8 cellular contexts compared by ENCODE assay signal in the genomic region with DNA sequence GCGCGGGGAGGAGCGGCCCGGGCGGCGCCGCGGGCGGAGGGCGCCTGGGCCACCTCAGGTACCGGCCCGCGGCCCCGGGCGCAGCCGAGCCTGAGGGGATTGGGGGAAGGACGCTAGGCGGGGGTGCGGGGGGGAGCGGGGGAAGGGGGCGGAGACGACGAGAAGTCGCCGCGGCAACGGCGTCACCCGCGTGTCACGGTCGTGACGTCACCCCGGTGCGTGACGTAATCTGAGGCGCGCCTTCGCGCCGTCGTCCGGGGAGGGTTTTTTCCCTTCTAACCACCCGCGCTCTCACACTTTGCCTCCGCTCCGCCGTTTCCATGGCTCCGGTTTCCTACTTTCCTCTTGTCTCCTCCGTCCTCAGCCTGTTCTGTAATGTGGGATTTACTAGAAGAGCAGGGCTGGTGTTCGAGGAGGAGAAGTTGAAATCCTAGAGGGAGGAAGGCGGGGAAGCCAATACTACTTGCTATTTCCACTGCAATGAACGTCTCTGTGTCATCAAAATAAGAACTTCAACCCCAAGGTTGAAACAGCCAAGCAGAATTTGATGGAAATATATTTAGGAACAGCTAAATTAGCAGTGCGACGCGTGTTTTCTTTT. TPM values are rescaled to one million over a fixed set of nuclear protein-coding genes. Genes with fewer than 3 reads are reported as not detected.
DNase-seq lines count a peak whose midpoint lies in the region; ATAC-seq and TF ChIP-seq lines count a peak whose summit lies in the region.

TSS of gene BRAF (minus strand) at position 109 of the 601 bp plus-strand sequence. CDS start 226 bp downstream, outside the sequence.

- no peaks in the 10 kb centered on the region for H3K27me3 ChIP-seq in muscle layer of colon (ENCODE audit: control insufficient read depth in 1 of 2, insufficient read depth in 2 of 2, low read length in 2 of 2)

- H3K36me3 ChIP-seq in muscle layer of colon (ENCODE audit: insufficient read depth, low read length), result no peaks in the 10 kb centered on the region

- H3K4me1 ChIP-seq in muscle layer of colon (ENCODE audit: insufficient read depth, low read length), result peaks cover 20% of the 10 kb centered on the region

- peak within 1 kb of the TSS; percentile 79 for H3K27ac ChIP-seq in muscle layer of colon (ENCODE audit: low read depth, low read length)

- H3K9me3 ChIP-seq in muscle layer of colon (ENCODE audit: low read length), result no peaks in the 10 kb centered on the region

- ATAC-seq in GM21723 (IDR thresholded peaks at IDR 0.05; ENCODE audit: unreplicated experiment), result peak; percentile 55
- peak; percentile 91 for ATAC-seq in esophagus mucosa

- DNase-seq in DMS153 treated with DMSO at 0.1 percent for 48 hours (lab: John Stamatoyannopoulos, UW; ENCODE audit: unreplicated experiment) (peak; percentile 57), KG1 (lab: John Stamatoyannopoulos, UW) (peak; percentile 64)
- peak; percentile 96 for DNase-seq in activated T-cell treated with anti-CD3 and anti-CD28 coated beads, Interleukin-2, amount 50 U/mL, for 48 hours
- DNase-seq in stimulated activated CD8-positive, alpha-beta memory T cell treated with anti-CD3 and anti-CD28 coated beads, Interleukin-7, amount 100 ng/mL, for 1 hour (ENCODE audit: low read depth in 2 of 2), result peak; percentile 91 to 92

- H3K9ac ChIP-seq in muscle layer of colon (ENCODE audit: low read length), result peak within 1 kb of the TSS; percentile 94

- H3K4me3 ChIP-seq in muscle layer of colon (ENCODE audit: low read depth in 1 of 2, low read length in 2 of 2), result peak within 1 kb of the TSS; percentile 85 to 86

TF ChIP-seq in PFSK-1, 5 proteins besides CTCF, POLR2A, EP300 and RAD21:
- TF ChIP-seq SIN3A (IDR thresholded peaks at IDR 0.05; ENCODE audit: borderline replicate concordance, insufficient read depth, low read length) (no peak), POLR2AphosphoS5 (IDR thresholded peaks at IDR 0.05; ENCODE audit: low read depth, low read length) (peak; percentile 80; the same call in 1 of the 2 replicates), FOXP2 (optimal IDR thresholded peaks at IDR 0.05; ENCODE audit: borderline replicate concordance, extremely low read depth, extremely low read length, insufficient read depth) (peak; percentile 57), REST (IDR thresholded peaks at IDR 0.05; ENCODE audit: insufficient read depth in 1 of 2, low read depth in 2 of 2, low read length in 2 of 2) (no peak), TAF1 (IDR thresholded peaks at IDR 0.05; ENCODE audit: borderline replicate concordance, insufficient read depth, low read length) (no peak)

RNA-seq across cellular contexts. Expression of gene BRAF, which starts in this region (rescaled TPM):
- 5.2 TPM for polyA plus RNA-seq in PFSK-1 (2012; ENCODE audit: insufficient read length, low read depth)
- 16.9 TPM for total RNA-seq in esophagus mucosa

Comparison
In these comparisons a context has a peak if more than half of its experiments do, and no peak if none do; other contexts are left out.
1. Peak in every context shown above with its lines: DNase-seq, ATAC-seq, H3K4me3 ChIP-seq and H3K27ac ChIP-seq.